ENCODE assay signal across 9 cellular contexts in genomic region chr1:201882665-201883132, GRCh38. TPM values are rescaled to one million over a fixed set of nuclear protein-coding genes. Genes with fewer than 3 reads are reported as not detected.
DNase-seq lines count a peak whose midpoint lies in the region; ATAC-seq lines count a peak whose summit lies in the region.
"Had no signal": no experiment of that assay in that cellular context is flagged by ENCODE, and none has a peak within 500 bp of the region (broad histone marks: within the 10 kb centered on the region; RNA-seq: fewer than 3 reads in every experiment).

No MANE protein-coding gene starts in this region.

- H3K9ac ChIP-seq in skeletal muscle satellite cell (ENCODE audit: low read depth, low read length), result no peak overlapping the region

- DNase-seq in AG08396 (ENCODE audit: low spot score), result peak; percentile 69
- peak; percentile 71 to 97 for DNase-seq in NOMO-1 (lab: John Stamatoyannopoulos, UW; ENCODE audit: unreplicated experiment in 2 of 2)
- DNase-seq in dermis blood vessel endothelial cell, result peak; percentile 32
- DNase-seq in H4 (ENCODE audit: low spot score), result no peak
- no peak for DNase-seq in DMS79 (lab: John Stamatoyannopoulos, UW)

- H3K27me3 ChIP-seq in skeletal muscle satellite cell (ENCODE audit: control insufficient read depth, insufficient read depth, low read length), result no peaks in the 10 kb centered on the region
- H3K27me3 ChIP-seq: breast epithelium had no signal

- H3K4me2 ChIP-seq in skeletal muscle satellite cell (ENCODE audit: low read length), result peak overlapping the region; percentile 48

- H3K4me1 ChIP-seq in skeletal muscle satellite cell (ENCODE audit: control insufficient read depth, insufficient read depth, low read length), result peaks cover 36% of the 10 kb centered on the region
- H3K4me1 ChIP-seq: breast epithelium had no signal

- H3K4me3 ChIP-seq in skeletal muscle satellite cell (ENCODE audit: low read length), result no peak overlapping the region
- H3K4me3 ChIP-seq: breast epithelium had no signal

- H3K9me3 ChIP-seq in skeletal muscle satellite cell (replicated peaks; ENCODE audit: low read length), result no peaks in the 10 kb centered on the region
- H3K9me3 ChIP-seq: breast epithelium had no signal

- peak; percentile 37 for ATAC-seq in GM19372 (IDR thresholded peaks at IDR 0.05; ENCODE audit: low read depth, unreplicated experiment)
- ATAC-seq in HG03159 (IDR thresholded peaks at IDR 0.05; ENCODE audit: unreplicated experiment), result no peak

- peaks cover 9% of the 10 kb centered on the region for H3K36me3 ChIP-seq in skeletal muscle satellite cell (ENCODE audit: insufficient read depth, low read length)
- H3K36me3 ChIP-seq: breast epithelium had no signal

RNA-seq across cellular contexts. Expression of gene SHISA4, which starts 6.0 kb away (rescaled TPM):
- 9.6 and 15.7 TPM in 2 replicates for total RNA-seq in dermis blood vessel endothelial cell
- 4.8 and 6.6 TPM in 2 replicates for total RNA-seq in skeletal muscle satellite cell (2012; rRNA removed)
- 46.3 and 56.1 TPM in 2 replicates for total RNA-seq in H4 (2014; rRNA removed; shearing (Covaris generic))

RNA-seq across cellular contexts. Expression of gene IPO9, which starts 53.7 kb away (rescaled TPM):
- total RNA-seq in dermis blood vessel endothelial cell, result 32.5 and 33.6 TPM in 2 replicates
- total RNA-seq in skeletal muscle satellite cell (2012; rRNA removed), result 16.2 and 20.1 TPM in 2 replicates
- total RNA-seq in H4 (2014; rRNA removed; shearing (Covaris generic)), result 18.0 and 24.8 TPM in 2 replicates

Comparison
In these comparisons a context has a peak if more than half of its experiments do, and no peak if none do; other contexts are left out.
1. DNase-seq: peak in AG08396 (single experiment), NOMO-1 (2 of 2) and dermis blood vessel endothelial cell (single experiment); none in H4 (single experiment) and DMS79 (single experiment).